In the genomic region with DNA sequence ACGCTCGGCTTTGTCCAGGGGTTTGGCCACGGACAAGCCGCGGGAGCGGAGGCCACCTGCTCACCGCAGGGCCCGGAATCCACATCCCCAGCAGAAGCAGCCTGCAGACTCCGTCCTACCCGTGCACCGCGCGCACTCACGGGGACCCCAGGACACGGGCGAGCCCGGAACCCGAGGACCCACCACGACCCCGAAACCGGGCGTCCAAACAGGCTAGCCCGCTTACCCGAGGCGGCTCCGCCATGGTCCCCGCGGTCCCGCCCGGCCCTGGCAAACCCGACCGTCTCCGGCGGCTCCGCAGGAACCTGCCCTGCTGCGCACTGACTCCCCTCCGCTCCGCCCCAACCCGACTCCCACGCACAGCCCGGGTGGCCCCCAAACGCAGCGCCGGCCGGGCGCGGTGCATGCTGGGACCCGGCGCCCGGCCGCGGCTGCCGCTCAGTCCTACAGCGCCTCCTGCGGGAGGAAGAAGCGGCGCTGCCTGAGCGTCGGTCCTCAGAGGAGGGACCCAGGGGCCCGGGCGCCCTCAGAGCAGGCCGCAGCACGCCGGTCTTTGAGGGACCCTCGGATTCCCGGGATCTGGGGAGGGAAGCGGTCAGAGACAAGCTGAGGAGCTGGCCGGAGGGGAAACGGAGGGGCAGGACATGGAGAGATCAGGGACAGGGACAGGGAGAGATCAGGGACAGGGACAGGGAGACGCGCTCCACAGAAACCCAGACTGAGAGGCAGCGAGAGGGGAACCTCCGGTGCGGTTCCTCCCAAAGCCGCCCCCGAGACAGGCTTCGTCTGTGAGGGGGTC, we compare ENCODE assay signal across 8 cellular contexts. TPM values are rescaled to one million over a fixed set of nuclear protein-coding genes. Genes with fewer than 3 reads are reported as not detected.
DNase-seq lines count a peak whose midpoint lies in the region; ATAC-seq, FAIRE-seq and TF ChIP-seq lines count a peak whose summit lies in the region.

Gene ZNF786 (minus strand): TSS at position 322 of the 799 bp plus-strand sequence. CDS start 78 bp downstream, at position 244.

- peak; percentile 74 for ATAC-seq in GM21381 (IDR thresholded peaks at IDR 0.05; ENCODE audit: unreplicated experiment)

- DNase-seq in D341Med (ENCODE audit: low spot score) (peak; percentile 98), HTR-8/SVneo (ENCODE audit: insufficient read length, low spot score) (peak; percentile 86), NOMO-1 treated with dmso at 0.1 percent for 144 hours (lab: John Stamatoyannopoulos, UW; ENCODE audit: unreplicated experiment) (peak; percentile 63), endothelial cell (ENCODE audit: low spot score) (peak; percentile 90)
- DNase-seq in activated CD8-positive, alpha-beta memory T cell treated with anti-CD3 and anti-CD28 coated beads, Interleukin-2, amount 50 U/mL, for 1 hour (ENCODE audit: extremely low read depth): peak; percentile 76
- DNase-seq in stimulated activated CD8-positive, alpha-beta memory T cell treated with anti-CD3 and anti-CD28 coated beads, Interleukin-2, amount 100 ng/mL, for 48 hours (ENCODE audit: low read depth in 2 of 2): peak; percentile 92 to 97

- H3K4me1 ChIP-seq in mononuclear cell (ENCODE audit: insufficient read depth, low read length): peaks cover 47% of the 10 kb centered on the region

- peak within 1 kb of the TSS; percentile 88 for H3K4me3 ChIP-seq in mononuclear cell (ENCODE audit: low read length)

- TF ChIP-seq CTCF in endothelial cell (IDR thresholded peaks at IDR 0.05; ENCODE audit: unreplicated experiment): peak; percentile 90

- H3K9me3 Mint-ChIP-seq in endothelial cell (ENCODE audit: unreplicated experiment): no peaks in the 10 kb centered on the region

- H3K9me3 ChIP-seq in mononuclear cell (ENCODE audit: low read depth, low read length): no peaks in the 10 kb centered on the region

- H3K27ac Mint-ChIP-seq in endothelial cell (ENCODE audit: unreplicated experiment): peak within 1 kb of the TSS; percentile 91

- peaks cover 13% of the 10 kb centered on the region for H3K4me1 Mint-ChIP-seq in endothelial cell (ENCODE audit: unreplicated experiment)

- peaks cover 8% of the 10 kb centered on the region for H3K36me3 Mint-ChIP-seq in endothelial cell (ENCODE audit: low read depth, unreplicated experiment)

- peak; percentile 74 for FAIRE-seq in HTR-8/SVneo (lab: Jason Lieb, UNC)

- no peaks in the 10 kb centered on the region for H3K27me3 ChIP-seq in mononuclear cell (ENCODE audit: insufficient read depth, low read length)

- peak within 1 kb of the TSS; percentile 97 for H3K4me3 Mint-ChIP-seq in endothelial cell (ENCODE audit: unreplicated experiment)

- peaks cover 3% of the 10 kb centered on the region for H3K27me3 Mint-ChIP-seq in endothelial cell (ENCODE audit: unreplicated experiment)

RNA-seq across cellular contexts. Expression of gene ZNF786, which starts in this region (rescaled TPM):
- total RNA-seq in endothelial cell (ENCODE audit: unreplicated experiment) (19.0 TPM), mononuclear cell (3.1 TPM)

Comparison
In these comparisons a context has a peak if more than half of its experiments do, and no peak if none do; other contexts are left out.
1. Peak in every context shown above with its lines: DNase-seq, ATAC-seq and H3K4me3 ChIP-seq.